Comparison of ENCODE assay signal across 8 cellular contexts in the genomic region with DNA sequence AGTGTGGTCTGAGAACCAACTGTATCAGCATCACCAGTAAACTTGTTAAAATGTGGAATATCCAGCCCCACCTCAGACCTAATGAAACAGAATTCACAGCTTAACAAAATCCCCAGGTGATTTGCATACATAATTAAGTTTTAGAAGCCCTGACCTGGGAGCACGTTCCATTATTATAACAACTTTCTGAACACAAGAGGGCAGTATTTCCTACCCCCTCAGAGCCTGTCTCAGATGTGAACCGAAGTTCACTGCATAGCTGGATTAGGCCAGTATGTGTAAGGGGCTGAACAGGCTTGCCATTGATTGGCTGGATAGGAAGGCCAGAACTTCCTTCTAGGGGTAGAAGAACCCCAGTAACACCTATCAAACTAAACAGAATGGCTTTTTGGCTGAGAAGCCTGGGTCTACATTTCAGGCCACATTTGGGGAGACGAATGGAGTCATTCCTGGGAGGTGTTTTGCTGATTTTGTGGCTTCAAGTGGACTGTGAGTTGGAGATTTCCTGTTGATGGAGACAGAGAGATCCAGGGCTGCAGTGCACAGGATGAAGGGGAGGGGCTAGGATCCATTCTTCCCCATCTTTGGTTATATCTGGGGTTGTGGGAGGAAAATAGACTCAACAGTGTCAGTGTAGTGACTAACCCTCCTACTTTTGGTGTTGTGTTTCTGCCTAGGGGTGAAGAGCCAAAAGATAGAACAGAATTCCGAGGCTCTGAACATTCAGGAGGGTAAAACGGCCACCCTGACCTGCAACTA.
A peak's percentile ranks its signal among the peaks of the same experiment; 100 is the strongest.
DNase-seq lines count a peak whose midpoint lies in the region; ATAC-seq and TF ChIP-seq lines count a peak whose summit lies in the region.

No MANE protein-coding gene starts in this region.

- peak overlapping the region; percentile 70 for H3K4me3 Mint-ChIP-seq in CD8-positive, alpha-beta T cell
- H3K4me3 Mint-ChIP-seq in brain (no peak overlapping the region), naive B cell (no peak overlapping the region)

- CTCF ChIA-PET in CD8-positive, alpha-beta T cell (lab: Charles Lee) = interaction anchor here (1.0 to 2.6 kb wide), 6 partner anchors 13 to 784 kb away, joined by 3 to 8 read pairs (median 6); no protein-coding TSS in a partner anchor

- peaks cover 2% of the 10 kb centered on the region for H3K4me1 Mint-ChIP-seq in CD8-positive, alpha-beta T cell (ENCODE audit: low read depth)
- H3K4me1 Mint-ChIP-seq in brain (no peaks in the 10 kb centered on the region), naive B cell (no peaks in the 10 kb centered on the region)

- peak overlapping the region; percentile 7 for H3K27ac ChIP-seq in CD8-positive, alpha-beta T cell (ENCODE audit: low read depth, low read length)

- peak; percentile 79 for ATAC-seq in CD8-positive, alpha-beta T cell
- ATAC-seq in GM18907 (IDR thresholded peaks at IDR 0.05; ENCODE audit: unreplicated experiment) = peak; percentile 52
- peak; percentile 37 to 51 for ATAC-seq in naive B cell (ENCODE audit: low read depth in 2 of 2)
- no peak for ATAC-seq in GM21390 (IDR thresholded peaks at IDR 0.05; ENCODE audit: unreplicated experiment)

- H3K36me3 Mint-ChIP-seq in CD8-positive, alpha-beta T cell = no peaks in the 10 kb centered on the region
- H3K36me3 Mint-ChIP-seq in brain (no peaks in the 10 kb centered on the region), naive B cell (no peaks in the 10 kb centered on the region)

- no peaks in the 10 kb centered on the region for H3K27me3 ChIP-seq in CD8-positive, alpha-beta T cell (ENCODE audit: insufficient read depth, low read length)

- H3K27ac Mint-ChIP-seq in CD8-positive, alpha-beta T cell = peak overlapping the region; percentile 85
- H3K27ac Mint-ChIP-seq in brain (no peak overlapping the region), naive B cell (no peak overlapping the region)

- DNase-seq in CD8-positive, alpha-beta T cell = peak in 2 of 7 experiments; percentile 10 to 20
- DNase-seq in NCI-H748 (lab: John Stamatoyannopoulos, UW; ENCODE audit: unreplicated experiment) (peak; percentile 22), naive B cell (no peak), COR-L47 (lab: John Stamatoyannopoulos, UW) (no peak), DMS114 treated with DMSO at 0.1 percent for 48 hours (lab: John Stamatoyannopoulos, UW; ENCODE audit: unreplicated experiment) (no peak)

- no peaks in the 10 kb centered on the region for H3K9me3 Mint-ChIP-seq in CD8-positive, alpha-beta T cell
- H3K9me3 Mint-ChIP-seq in brain = no peaks in the 10 kb centered on the region
- peaks cover 6 to 18% (median 9%) of the 10 kb centered on the region in 7 donors for H3K9me3 Mint-ChIP-seq in naive B cell

- intact Hi-C loops in CD8-positive, alpha-beta T cell (cut with DNase I, micrococcal nuclease) = no loop called here

- TF ChIP-seq CTCF in CD8-positive, alpha-beta T cell (IDR thresholded peaks at IDR 0.05) = peak; percentile 58
- peak; percentile 19 to 35 for TF ChIP-seq CTCF in brain (conservative IDR thresholded peaks at IDR 0.05)

- H3K9me3 ChIP-seq in CD8-positive, alpha-beta T cell (ENCODE audit: low read length) = no peaks in the 10 kb centered on the region

- no peaks in the 10 kb centered on the region for H3K36me3 ChIP-seq in CD8-positive, alpha-beta T cell (ENCODE audit: insufficient read depth, low read length)

- H3K27me3 Mint-ChIP-seq in CD8-positive, alpha-beta T cell (ENCODE audit: low read depth) = peaks cover 12% of the 10 kb centered on the region
- H3K27me3 Mint-ChIP-seq in brain (no peaks in the 10 kb centered on the region), naive B cell (peaks cover 24 to 26% (median 25%) of the 10 kb centered on the region in 3 donors)

- H3K4me3 ChIP-seq in CD8-positive, alpha-beta T cell (ENCODE audit: low read depth, low read length) = no peak overlapping the region

- POLR2A ChIA-PET in CD8-positive, alpha-beta T cell (lab: Charles Lee) = interaction anchor here (0.5 to 0.6 kb wide), 2 partner anchors 19 to 48 kb away, joined by 3 to 6 read pairs; no protein-coding TSS in a partner anchor

- H3K4me1 ChIP-seq in CD8-positive, alpha-beta T cell (ENCODE audit: insufficient read depth, low read length) = no peaks in the 10 kb centered on the region
